Comparison of ENCODE assay signal across 17 cellular contexts in genomic region chr2:113132622-113133021, GRCh38. TPM values are rescaled to one million over a fixed set of nuclear protein-coding genes. Genes with fewer than 3 reads are reported as not detected.
A peak's percentile ranks its signal among the peaks of the same experiment; 100 is the strongest.
DNase-seq lines count a peak whose midpoint lies in the region; ATAC-seq, FAIRE-seq and TF ChIP-seq lines count a peak whose summit lies in the region.
"Had no signal": no experiment of that assay in that cellular context is flagged by ENCODE, and none has a peak within 500 bp of the region (broad histone marks: within the 10 kb centered on the region; RNA-seq: fewer than 3 reads in every experiment).

No MANE protein-coding gene starts in this region.

- no peaks in the 10 kb centered on the region for H3K36me3 Mint-ChIP-seq in activated CD8-positive, alpha-beta memory T cell treated with anti-CD3 and anti-CD28 coated beads, Interleukin-2, amount 10 ng/mL, durations not matched to agents 7 days and 5 days
- H3K36me3 Mint-ChIP-seq in activated T-helper 17 cell treated with anti-CD3 and anti-CD28 coated beads, Interleukin-2, amount 50 U/mL, for 72 hours (ENCODE audit: low read depth), result peaks cover 9% of the 10 kb centered on the region
- H3K36me3 Mint-ChIP-seq in osteocyte (ENCODE audit: unreplicated experiment), result no peaks in the 10 kb centered on the region
- H3K36me3 Mint-ChIP-seq: CD4-positive, CD25-positive, alpha-beta regulatory T cell had no signal

- H3K4me1 ChIP-seq in kidney (ENCODE audit: control insufficient read depth in 1 of 2, insufficient read depth in 1 of 2, low read depth in 1 of 2, low read length in 2 of 2), result no peaks in the 10 kb centered on the region
- H3K4me1 ChIP-seq: HAP-1 had no signal

- no peak overlapping the region for H3K4me3 ChIP-seq in kidney (ENCODE audit: low read length in 2 of 2)
- H3K4me3 ChIP-seq: BLaER1, HAP-1 had no signal

- intact Hi-C loops in kidney (cut with DNase I), result loop anchor here (5.0 kb wide), 1 partner anchor 240 kb away; no protein-coding TSS in a partner anchor

- no peaks in the 10 kb centered on the region for H3K9me3 Mint-ChIP-seq in activated CD8-positive, alpha-beta memory T cell treated with anti-CD3 and anti-CD28 coated beads, Interleukin-2, amount 10 ng/mL, durations not matched to agents 7 days and 5 days (ENCODE audit: low read depth)
- H3K9me3 Mint-ChIP-seq in activated T-helper 17 cell treated with anti-CD3 and anti-CD28 coated beads, Interleukin-2, amount 50 U/mL, for 72 hours, result no peaks in the 10 kb centered on the region
- no peaks in the 10 kb centered on the region for H3K9me3 Mint-ChIP-seq in osteocyte (ENCODE audit: unreplicated experiment)
- H3K9me3 Mint-ChIP-seq: CD4-positive, CD25-positive, alpha-beta regulatory T cell had no signal

- FAIRE-seq in kidney (lab: Jason Lieb, UNC), result no peak
- FAIRE-seq: H1 had no signal

- H3K4me3 Mint-ChIP-seq in activated CD8-positive, alpha-beta memory T cell treated with anti-CD3 and anti-CD28 coated beads, Interleukin-2, amount 10 ng/mL, durations not matched to agents 7 days and 5 days, result no peak overlapping the region
- no peak overlapping the region for H3K4me3 Mint-ChIP-seq in activated T-helper 17 cell treated with anti-CD3 and anti-CD28 coated beads, Interleukin-2, amount 50 U/mL, for 72 hours
- no peak overlapping the region for H3K4me3 Mint-ChIP-seq in osteocyte (ENCODE audit: unreplicated experiment)
- H3K4me3 Mint-ChIP-seq: CD4-positive, CD25-positive, alpha-beta regulatory T cell had no signal

- peaks cover 19% of the 10 kb centered on the region for H3K4me1 Mint-ChIP-seq in activated CD8-positive, alpha-beta memory T cell treated with anti-CD3 and anti-CD28 coated beads, Interleukin-2, amount 10 ng/mL, durations not matched to agents 7 days and 5 days
- peaks cover 5% of the 10 kb centered on the region for H3K4me1 Mint-ChIP-seq in activated T-helper 17 cell treated with anti-CD3 and anti-CD28 coated beads, Interleukin-2, amount 50 U/mL, for 72 hours
- no peaks in the 10 kb centered on the region for H3K4me1 Mint-ChIP-seq in osteocyte (ENCODE audit: unreplicated experiment)

- H3K9me3 ChIP-seq in kidney (ENCODE audit: control insufficient read depth in 1 of 2, low read length in 2 of 2), result no peaks in the 10 kb centered on the region
- H3K9me3 ChIP-seq: BLaER1, HAP-1 had no signal

- no peak overlapping the region for H3K27ac ChIP-seq in kidney (ENCODE audit: low read depth in 2 of 2, low read length in 2 of 2)
- H3K27ac ChIP-seq: BLaER1, HL-60 had no signal

- no peaks in the 10 kb centered on the region for H3K36me3 ChIP-seq in kidney (ENCODE audit: control insufficient read depth in 1 of 2, insufficient read depth in 2 of 2, low read length in 2 of 2)
- H3K36me3 ChIP-seq: BLaER1, HAP-1 had no signal

- H3K27ac Mint-ChIP-seq in activated CD8-positive, alpha-beta memory T cell treated with anti-CD3 and anti-CD28 coated beads, Interleukin-2, amount 10 ng/mL, durations not matched to agents 7 days and 5 days, result no peak overlapping the region
- H3K27ac Mint-ChIP-seq in activated T-helper 17 cell treated with anti-CD3 and anti-CD28 coated beads, Interleukin-2, amount 50 U/mL, for 72 hours, result peak overlapping the region; percentile 54
- no peak overlapping the region for H3K27ac Mint-ChIP-seq in osteocyte (ENCODE audit: unreplicated experiment)

- CTCF ChIA-PET in activated CD8-positive, alpha-beta memory T cell treated with anti-CD3 and anti-CD28 coated beads, Interleukin-2, amount 10 ng/mL, durations not matched to agents 7 days and 5 days (lab: Charles Lee), result interaction anchor here (1.5 to 13.6 kb wide), 4 partner anchors 49 to 258 kb away, joined by 4 to 329 read pairs (median 10); no protein-coding TSS in a partner anchor

- no peak for TF ChIP-seq CTCF in kidney (IDR thresholded peaks at IDR 0.05; ENCODE audit: borderline replicate concordance, extremely low read depth, insufficient read depth)
- TF ChIP-seq CTCF in osteocyte (IDR thresholded peaks at IDR 0.05), result no peak

- ATAC-seq in activated CD8-positive, alpha-beta memory T cell treated with anti-CD3 and anti-CD28 coated beads, Interleukin-2, amount 10 ng/mL, durations not matched to agents 7 days and 5 days, result no peak
- no peak for ATAC-seq in activated T-helper 17 cell treated with anti-CD3 and anti-CD28 coated beads, Interleukin-2, amount 50 U/mL, for 72 hours (replicated peaks)

- H3K9ac ChIP-seq in kidney (ENCODE audit: low read length in 2 of 2), result no peak overlapping the region
- H3K9ac ChIP-seq: BLaER1 had no signal

- H3K27me3 Mint-ChIP-seq in activated CD8-positive, alpha-beta memory T cell treated with anti-CD3 and anti-CD28 coated beads, Interleukin-2, amount 10 ng/mL, durations not matched to agents 7 days and 5 days, result no peaks in the 10 kb centered on the region
- no peaks in the 10 kb centered on the region for H3K27me3 Mint-ChIP-seq in activated T-helper 17 cell treated with anti-CD3 and anti-CD28 coated beads, Interleukin-2, amount 50 U/mL, for 72 hours
- H3K27me3 Mint-ChIP-seq in osteocyte (ENCODE audit: unreplicated experiment), result peaks cover 38% of the 10 kb centered on the region
- H3K27me3 Mint-ChIP-seq: CD4-positive, CD25-positive, alpha-beta regulatory T cell had no signal

- DNase-seq in activated CD8-positive, alpha-beta memory T cell treated with anti-CD3 and anti-CD28 coated beads, Interleukin-2, amount 10 ng/mL, durations not matched to agents 7 days and 5 days, result peak; percentile 32
- DNase-seq in activated CD8-positive, alpha-beta memory T cell treated with anti-CD3 and anti-CD28 coated beads for 24 hours, result no peak
- peak; percentile 61 for DNase-seq in kidney
- peak; percentile 67 for DNase-seq in osteocyte (ENCODE audit: extremely low spot score, unreplicated experiment)
- no peak for DNase-seq in NCI-H748 treated with DMSO at 0.1 percent for 48 hours (lab: John Stamatoyannopoulos, UW)
- no peak for DNase-seq in epidermal melanocyte (ENCODE audit: insufficient read length, low spot score)
- no peak for DNase-seq in SHP77 (lab: John Stamatoyannopoulos, UW)
- DNase-seq: 8988T; AML-193; CD4-positive, CD25-positive, alpha-beta regulatory T cell; DMS53; GF-D8 had no signal

RNA-seq across cellular contexts. Expression of gene IL1RN, which starts 5.2 kb away (rescaled TPM):
- total RNA-seq in activated CD8-positive, alpha-beta memory T cell treated with anti-CD3 and anti-CD28 coated beads, Interleukin-2, amount 10 ng/mL, durations not matched to agents 7 days and 5 days, result 1 to 10 TPM; 1.8 TPM
- 10 to 100 TPM; 12.8 to 32.8 TPM for total RNA-seq in activated T-helper 17 cell treated with anti-CD3 and anti-CD28 coated beads, Interleukin-2, amount 50 U/mL, for 72 hours
- total RNA-seq in kidney (2.1 TPM), osteocyte (not detected in 2 replicates)
- 1.3 TPM for polyA plus RNA-seq in kidney (ENCODE audit: insufficient read depth, low read depth, low replicate concordance)
- total RNA-seq: CD4-positive, CD25-positive, alpha-beta regulatory T cell; H1 had no signal
- polyA plus RNA-seq: H1 had no signal

RNA-seq across cellular contexts. Expression of gene PSD4, which starts 41.1 kb away (rescaled TPM):
- total RNA-seq in activated CD8-positive, alpha-beta memory T cell treated with anti-CD3 and anti-CD28 coated beads, Interleukin-2, amount 10 ng/mL, durations not matched to agents 7 days and 5 days, result 100 to 1,000 TPM; 314 to 388 TPM
- 100 to 1,000 TPM; 300 to 503 TPM for total RNA-seq in activated T-helper 17 cell treated with anti-CD3 and anti-CD28 coated beads, Interleukin-2, amount 50 U/mL, for 72 hours
- total RNA-seq in kidney (42.0 TPM), osteocyte (6.3 and 8.9 TPM in 2 replicates)
- polyA plus RNA-seq in kidney (ENCODE audit: insufficient read depth, low read depth, low replicate concordance), result 16.2 TPM

Comparison
In these comparisons a context has a peak if more than half of its experiments do, and no peak if none do; other contexts are left out.
1. DNase-seq: peak in activated CD8-positive, alpha-beta memory T cell treated with anti-CD3 and anti-CD28 coated beads, Interleukin-2, amount 10 ng/mL, durations not matched to agents 7 days and 5 days (single experiment), kidney (single experiment) and osteocyte (single experiment); none in activated CD8-positive, alpha-beta memory T cell treated with anti-CD3 and anti-CD28 coated beads for 24 hours (single experiment), NCI-H748 treated with DMSO at 0.1 percent for 48 hours (single experiment), epidermal melanocyte (single experiment) and SHP77 (0 of 2).